16 cellular contexts compared by ENCODE assay signal in genomic region chr11:60857378-60858232, GRCh38. TPM values are rescaled to one million over a fixed set of nuclear protein-coding genes. Genes with fewer than 3 reads are reported as not detected.
A peak's percentile ranks its signal among the peaks of the same experiment; 100 is the strongest.
DNase-seq lines count a peak whose midpoint lies in the region; ATAC-seq and TF ChIP-seq lines count a peak whose summit lies in the region.
"Had no signal": no experiment of that assay in that cellular context is flagged by ENCODE, and none has a peak within 500 bp of the region (broad histone marks: within the 10 kb centered on the region; RNA-seq: fewer than 3 reads in every experiment).

No MANE protein-coding gene starts in this region.

- no peaks in the 10 kb centered on the region for H3K27me3 ChIP-seq in neuronal stem cell (ENCODE audit: control insufficient read depth in 3 of 3, insufficient read depth in 3 of 3, low read depth in 1 of 3, low read length in 3 of 3)
- no peaks in the 10 kb centered on the region for H3K27me3 ChIP-seq in prostate gland (replicated peaks; ENCODE audit: insufficient read depth)

- DNase-seq in EL (peak; percentile 39), M059J (ENCODE audit: low read depth) (peak; percentile 12), chondrocyte (ENCODE audit: low spot score) (no peak), neuronal stem cell (ENCODE audit: low spot score) (no peak), prostate gland (ENCODE audit: low spot score) (no peak), NCI-H1930 (lab: John Stamatoyannopoulos, UW) (no peak)
- DNase-seq: CD4-positive, CD25-positive, alpha-beta regulatory T cell; natural killer cell; NCI-H1417 treated with DMSO at 0.1 percent for 48 hours; NCI-H446; right cardiac atrium; SIG-M5 had no signal

- peaks cover 2% of the 10 kb centered on the region for H3K36me3 Mint-ChIP-seq in chondrocyte (ENCODE audit: low read depth)
- H3K36me3 Mint-ChIP-seq: CD4-positive, CD25-positive, alpha-beta regulatory T cell; natural killer cell had no signal

- H3K27ac ChIP-seq in neuronal stem cell (replicated peaks; ENCODE audit: low read length): no peak overlapping the region
- H3K27ac ChIP-seq in prostate gland: no peak overlapping the region

- H3K79me1 ChIP-seq in neuronal stem cell (ENCODE audit: low read depth, low read length): no peaks in the 10 kb centered on the region

- no peak overlapping the region for H2AFZ ChIP-seq in neuronal stem cell (ENCODE audit: low read length)
- H2AFZ ChIP-seq: GM23338 had no signal

- no peak overlapping the region for H2AK5ac ChIP-seq in neuronal stem cell (ENCODE audit: low read depth, low read length)

- no peak overlapping the region for H2BK5ac ChIP-seq in neuronal stem cell (ENCODE audit: low read length)

- H3K4me3 Mint-ChIP-seq in chondrocyte (ENCODE audit: unreplicated experiment): no peak overlapping the region
- H3K4me3 Mint-ChIP-seq: CD4-positive, CD25-positive, alpha-beta regulatory T cell; GM23338; natural killer cell had no signal

- H3K4me1 Mint-ChIP-seq in chondrocyte (ENCODE audit: low read depth): peaks cover 7% of the 10 kb centered on the region
- H3K4me1 Mint-ChIP-seq: GM23338 had no signal

- WGBS in neuronal stem cell (ENCODE audit: extremely low coverage in 2 of 2, insufficient read length in 2 of 2, insufficient replicate concordance in 1 of 2), 2 donors: no CpG with 5 or more reads among the region's 5 CpGs
- 90% methylated on average over 5 of the region's 5 CpGs for WGBS in prostate gland

- ATAC-seq in HG03280 (IDR thresholded peaks at IDR 0.05; ENCODE audit: unreplicated experiment) (no peak), HG03342 (IDR thresholded peaks at IDR 0.05; ENCODE audit: unreplicated experiment) (no peak)
- ATAC-seq: GM23338, right cardiac atrium had no signal

- intact Hi-C loops in prostate gland (cut with DNase I): no loop called here

- no peak overlapping the region for H4K91ac ChIP-seq in neuronal stem cell (ENCODE audit: low read depth, low read length, poor library complexity)

- H3K9ac ChIP-seq in neuronal stem cell (ENCODE audit: low read depth, low read length, poor library complexity): no peak overlapping the region

- H3K36me3 ChIP-seq in neuronal stem cell (replicated peaks in 1 of 2; ENCODE audit: control insufficient read depth in 2 of 2, insufficient read depth in 2 of 2, low read length in 2 of 2) (no peaks in the 10 kb centered on the region), prostate gland (no peaks in the 10 kb centered on the region)

- H3K4me3 ChIP-seq in neuronal stem cell (ENCODE audit: low read length in 2 of 2): no peak overlapping the region
- no peak overlapping the region for H3K4me3 ChIP-seq in prostate gland
- H3K4me3 ChIP-seq: GM23338 had no signal

- no peak overlapping the region for H3K4ac ChIP-seq in neuronal stem cell (ENCODE audit: low read length)

- TF ChIP-seq POLR2A in prostate gland (IDR thresholded peaks at IDR 0.05): no peak

- TF ChIP-seq CTCF in chondrocyte (IDR thresholded peaks at IDR 0.05) (no peak), prostate gland (IDR thresholded peaks at IDR 0.05) (no peak)

- no peak overlapping the region for H3K23ac ChIP-seq in neuronal stem cell (ENCODE audit: low read depth, low read length, poor library complexity)

- H3K27ac Mint-ChIP-seq in chondrocyte (ENCODE audit: unreplicated experiment): peak overlapping the region; percentile 73
- H3K27ac Mint-ChIP-seq: GM23338, natural killer cell had no signal

- H3K4me1 ChIP-seq in neuronal stem cell (ENCODE audit: control insufficient read depth in 2 of 2, insufficient read depth in 1 of 2, low read depth in 1 of 2, low read length in 2 of 2) (peaks cover 0 to 4% of the 10 kb centered on the region in 2 donors), prostate gland (replicated peaks) (no peaks in the 10 kb centered on the region)

- H3K18ac ChIP-seq in neuronal stem cell (ENCODE audit: low read length): no peak overlapping the region

- peaks cover 2% of the 10 kb centered on the region for H3K27me3 Mint-ChIP-seq in chondrocyte (ENCODE audit: low read depth)
- H3K27me3 Mint-ChIP-seq: CD4-positive, CD25-positive, alpha-beta regulatory T cell had no signal

- H2BK12ac ChIP-seq in neuronal stem cell (ENCODE audit: low read length): no peak overlapping the region

- H3K9me3 ChIP-seq in neuronal stem cell (replicated peaks in 1 of 2; ENCODE audit: control insufficient read depth in 2 of 2, insufficient read depth in 1 of 2, low read depth in 1 of 2, low read length in 2 of 2): no peaks in the 10 kb centered on the region
- no peaks in the 10 kb centered on the region for H3K9me3 ChIP-seq in prostate gland

- no peak overlapping the region for H2BK15ac ChIP-seq in neuronal stem cell (ENCODE audit: low read length)

- H3K9me3 Mint-ChIP-seq in chondrocyte (ENCODE audit: low read depth): no peaks in the 10 kb centered on the region
- H3K9me3 Mint-ChIP-seq: CD4-positive, CD25-positive, alpha-beta regulatory T cell; GM23338; natural killer cell had no signal

- no peak overlapping the region for H3K4me2 ChIP-seq in neuronal stem cell (ENCODE audit: insufficient read depth, low read length, poor library complexity, severe bottlenecking)
- H3K4me2 ChIP-seq: GM23338 had no signal

- no peak overlapping the region for H2BK120ac ChIP-seq in neuronal stem cell (ENCODE audit: low read depth, low read length)

- H3K14ac ChIP-seq in neuronal stem cell (ENCODE audit: low read length): peak overlapping the region; percentile 32

- H4K8ac ChIP-seq in neuronal stem cell (ENCODE audit: low read depth, low read length): no peak overlapping the region

RNA-seq across cellular contexts. Expression of gene PTGDR2, which starts 1.9 kb away (rescaled TPM):
- 0.07 TPM in 1 of 2 replicates, not detected in the other for total RNA-seq in M059J (2014; rRNA removed; shearing (Covaris generic))
- total RNA-seq in chondrocyte (0.12 TPM in 1 of 3 replicates, not detected in the others), prostate gland (under 1 TPM; 0.34 to 0.46 TPM)
- polyA plus RNA-seq in neuronal stem cell (2013, experiment 1 of 2): 0.13 TPM
- 0.11 TPM for polyA plus RNA-seq in neuronal stem cell (2013, experiment 2 of 2)

RNA-seq across cellular contexts. Expression of gene ZP1, which starts 9.7 kb away (rescaled TPM):
- 1.3 TPM in 1 of 2 replicates, not detected in the other for total RNA-seq in M059J (2014; rRNA removed; shearing (Covaris generic))
- 0.40 to 0.49 TPM in 2 of 3 replicates, not detected in the other for total RNA-seq in chondrocyte
- polyA plus RNA-seq in neuronal stem cell (2013, experiment 1 of 2): not detected
- polyA plus RNA-seq in neuronal stem cell (2013, experiment 2 of 2): not detected
- under 1 TPM; 0.68 to 0.80 TPM for total RNA-seq in prostate gland
- total RNA-seq: CD4-positive, CD25-positive, alpha-beta regulatory T cell; GM23338; right cardiac atrium; ureter had no signal
- polyA plus RNA-seq: CD4-positive, CD25-positive, alpha-beta regulatory T cell; GM23338 had no signal

RNA-seq across cellular contexts. Expression of gene CCDC86, which starts 15.7 kb away (rescaled TPM):
- 13.9 and 19.7 TPM in 2 replicates for total RNA-seq in M059J (2014; rRNA removed; shearing (Covaris generic))
- total RNA-seq in chondrocyte (16.6 to 18.6 TPM (median 17.7 TPM) in 3 replicates), prostate gland (10 to 100 TPM; 48.7 to 56.7 TPM)
- 22.5 TPM for polyA plus RNA-seq in neuronal stem cell (2013, experiment 1 of 2)
- 21.0 TPM for polyA plus RNA-seq in neuronal stem cell (2013, experiment 2 of 2)

RNA-seq across cellular contexts. Expression of gene PRPF19, which starts 48.8 kb away (rescaled TPM):
- total RNA-seq in M059J (2014; rRNA removed; shearing (Covaris generic)): 117 and 122 TPM in 2 replicates
- total RNA-seq in chondrocyte (48.4 to 51.3 TPM (median 48.6 TPM) in 3 replicates), prostate gland (100 to 1,000 TPM; 147 to 181 TPM)
- polyA plus RNA-seq in neuronal stem cell (2013, experiment 1 of 2): 80.3 TPM
- polyA plus RNA-seq in neuronal stem cell (2013, experiment 2 of 2): 77.6 TPM

RNA-seq across cellular contexts. Expression of gene TMEM109, which starts 56.4 kb away (rescaled TPM):
- total RNA-seq in M059J (2014; rRNA removed; shearing (Covaris generic)): 47.7 and 77.7 TPM in 2 replicates
- total RNA-seq in chondrocyte: 97.0 to 124 TPM (median 104 TPM) in 3 replicates
- 64.1 TPM for polyA plus RNA-seq in neuronal stem cell (2013, experiment 1 of 2)
- 63.1 TPM for polyA plus RNA-seq in neuronal stem cell (2013, experiment 2 of 2)
- total RNA-seq in prostate gland: 100 to 1,000 TPM; 106 to 122 TPM

Comparison
In these comparisons a context has a peak if more than half of its experiments do, and no peak if none do; other contexts are left out.
1. DNase-seq: peak in EL (single experiment) and M059J (single experiment); none in chondrocyte (single experiment), neuronal stem cell (single experiment), prostate gland (single experiment) and NCI-H1930 (0 of 2).